8 cellular contexts compared by ENCODE assay signal in the genomic region with DNA sequence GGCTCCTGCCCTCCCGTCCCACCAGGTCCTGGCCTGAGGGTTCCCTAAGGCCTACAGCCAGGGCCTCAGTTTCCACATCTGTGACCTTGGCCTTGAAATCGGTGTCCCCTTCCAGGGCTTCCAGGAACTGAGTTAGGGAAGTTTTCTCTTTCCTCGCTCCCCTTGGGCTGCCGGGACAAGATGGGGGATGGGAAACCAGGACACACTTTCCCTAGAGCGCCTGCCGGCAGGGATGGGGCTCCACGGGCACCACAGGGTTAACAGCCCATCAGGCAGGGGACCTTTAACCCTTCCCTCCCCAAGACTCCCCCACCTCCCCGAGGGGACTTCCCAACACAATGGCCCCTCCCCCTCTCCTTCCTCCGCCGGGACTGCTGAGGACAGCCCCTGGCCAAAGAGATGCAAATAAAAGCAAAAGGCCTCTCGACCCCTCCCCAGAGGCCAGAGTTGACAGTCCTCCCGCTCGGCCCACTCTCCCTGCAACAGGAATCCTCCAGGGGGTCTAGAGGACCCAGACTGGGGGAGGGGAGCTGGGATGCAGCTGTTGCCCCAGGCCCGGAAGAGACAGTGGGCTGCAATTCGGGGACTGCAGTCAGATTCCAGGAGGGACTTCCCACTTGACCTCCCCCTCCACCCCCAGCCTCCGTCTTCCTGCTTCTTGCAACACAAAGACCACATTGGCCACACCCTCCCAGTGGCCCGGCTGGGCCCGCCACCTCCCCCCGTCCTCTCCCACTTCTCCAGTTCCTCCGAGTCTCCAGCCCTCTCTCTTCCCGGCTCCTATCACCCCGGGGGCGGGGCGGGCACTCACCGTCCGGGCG. TPM values are rescaled to one million over a fixed set of nuclear protein-coding genes. Genes with fewer than 3 reads are reported as not detected.
DNase-seq lines count a peak whose midpoint lies in the region; ATAC-seq, FAIRE-seq and TF ChIP-seq lines count a peak whose summit lies in the region.

No MANE protein-coding gene starts in this region.

- DNase-seq in DND-41 (no peak), HS-27A (ENCODE audit: low read depth) (peak; percentile 94), RWPE1 (ENCODE audit: low spot score) (peak; percentile 86), GM12878 (ENCODE audit: low read depth, low spot score) (peak; percentile 69), iPS DF 4.7 (ENCODE audit: extremely low read depth, low spot score) (peak; percentile 92), renal cortical epithelial cell (ENCODE audit: low read depth) (peak; percentile 88)

- in situ Hi-C loops in GM12878 (cut with MboI) = no loop called here

- H3K9me3 ChIP-seq in DND-41 (ENCODE audit: insufficient read depth, low read length, severe bottlenecking) (no peaks in the 10 kb centered on the region), GM12878 (replicated peaks; ENCODE audit: control insufficient read depth, insufficient read depth, low read length) (no peaks in the 10 kb centered on the region)

- no peaks in the 10 kb centered on the region for H3K79me2 ChIP-seq in DND-41 (ENCODE audit: insufficient read depth, low read length)
- peaks cover 28% of the 10 kb centered on the region for H3K79me2 ChIP-seq in GM12878 (ENCODE audit: control insufficient read depth, insufficient read depth, low read length)

- no peak for ATAC-seq in DND-41 (ENCODE audit: insufficient read depth, low read depth)
- peak; percentile 46 for ATAC-seq in GM12878
- no peak for ATAC-seq in esophagus mucosa
- ATAC-seq in GM21786 (IDR thresholded peaks at IDR 0.05; ENCODE audit: unreplicated experiment) = no peak

- RAD21 ChIA-PET in GM12878 (lab: Charles Lee; ENCODE audit: unreplicated experiment) = interaction anchor here (1.0 to 2.6 kb wide), 7 partner anchors 16 to 47 kb away, joined by 3 to 37 read pairs (median 6); partner anchors contain the start of gene CCDC9

- intact Hi-C loops in GM12878 (cut with micrococcal nuclease; ENCODE audit: unreplicated experiment) = loop anchor here (1.0 kb wide), 1 partner anchor 17 kb away; no protein-coding TSS in a partner anchor

- peak overlapping the region; percentile 77 for H3K4me2 ChIP-seq in DND-41 (ENCODE audit: insufficient read depth, low read length)
- peak overlapping the region; percentile 57 for H3K4me2 ChIP-seq in GM12878 (ENCODE audit: control insufficient read depth, insufficient read depth)

- peaks cover 65% of the 10 kb centered on the region for H3K4me1 ChIP-seq in DND-41 (ENCODE audit: insufficient read depth, low read length)
- H3K4me1 ChIP-seq in GM12878 (ENCODE audit: control insufficient read depth, insufficient read depth, low read length) = peaks cover 48% of the 10 kb centered on the region

- SMC1A ChIA-PET in GM12878 (lab: Charles Lee; ENCODE audit: uncharacterized antibody, unreplicated experiment) = interaction anchor here (1.9 to 5.0 kb wide), 3 partner anchors 17 to 114 kb away, joined by 3 to 46 read pairs (median 17); partner anchors contain the start of gene ZC3H4

- H2AFZ ChIP-seq in DND-41 (ENCODE audit: low read depth, low read length) = no peak overlapping the region
- peak overlapping the region; percentile 60 for H2AFZ ChIP-seq in GM12878 (ENCODE audit: control insufficient read depth, low read depth, low read length)

- POLR2A ChIA-PET in RWPE1 (lab: Yijun Ruan, JAX; ENCODE audit: low non-redundant PET) = interaction anchor here (0.6 to 2.0 kb wide), 3 partner anchors 16 to 620 kb away, joined by 4 to 18 read pairs (median 8); partner anchors contain the start of gene CCDC9
- POLR2A ChIA-PET in GM12878 (lab: Charles Lee) = interaction anchor here (0.6 to 3.5 kb wide), 9 partner anchors 16 to 355 kb away, joined by 3 to 36 read pairs (median 4); partner anchors contain the start of genes CCDC9, SAE1 and ZC3H4

- H3K9ac ChIP-seq in DND-41 (ENCODE audit: low read depth, low read length) = 0 out of 2 replicates have a peak overlapping the region, but pooled peaks have one; percentile 48
- peak overlapping the region; percentile 91 for H3K9ac ChIP-seq in GM12878 (ENCODE audit: control insufficient read depth, insufficient read depth, low read length)

- TF ChIP-seq CTCF in DND-41 (IDR thresholded peaks at IDR 0.05; ENCODE audit: borderline replicate concordance, extremely low read depth, low read length, poor library complexity, severe bottlenecking) = no peak
- TF ChIP-seq CTCF in RWPE1 (conservative IDR thresholded peaks at IDR 0.05; ENCODE audit: low read depth) = no peak
- no peak for TF ChIP-seq CTCF in GM12878 (IDR thresholded peaks at IDR 0.05 in 2 of 3, conservative IDR thresholded peaks at IDR 0.05 in 1 of 3; ENCODE audit: control insufficient read depth in 2 of 3, extremely low read depth in 1 of 3, insufficient read depth in 1 of 3, low read depth in 3 of 3, low read length in 3 of 3)

- no TSS peak for BruUV-seq in GM12878 (replicated peaks; lab: Mats Ljungman, UMichigan)

- H3K27me3 ChIP-seq in DND-41 (ENCODE audit: insufficient read depth, low read length, poor library complexity) (no peaks in the 10 kb centered on the region), GM12878 (replicated peaks in 1 of 2; ENCODE audit: control insufficient read depth in 2 of 2, insufficient read depth in 2 of 2, low read length in 1 of 2) (no peaks in the 10 kb centered on the region)

- CTCF ChIA-PET in RWPE1 (lab: Yijun Ruan, JAX) = interaction anchor here (0.6 to 1.8 kb wide), 4 partner anchors 10 to 126 kb away, joined by 3 to 11 read pairs (median 7); no protein-coding TSS in a partner anchor
- CTCF ChIA-PET in GM12878 (lab: Yijun Ruan, JAX) = interaction anchor here (4.7 to 6.1 kb wide), 2 partner anchors 17 kb away, joined by 50 to 55 read pairs; no protein-coding TSS in a partner anchor

- H3K27ac ChIP-seq in DND-41 (ENCODE audit: low read length) = no peak overlapping the region; the same call in 1 of the 2 replicates
- peak overlapping the region; percentile 99 for H3K27ac ChIP-seq in RWPE1
- H3K27ac ChIP-seq in GM12878 (ENCODE audit: control insufficient read depth, insufficient read depth) = peak overlapping the region; percentile 78

- WGBS in GM12878 (ENCODE audit: insufficient coverage, insufficient replicate concordance, low lambda C conversion rate, missing lambda C conversion rate) = 2% methylated on average over 24 of the region's 27 CpGs

- H3K36me3 ChIP-seq in DND-41 (ENCODE audit: insufficient read depth, low read length) (no peaks in the 10 kb centered on the region), GM12878 (ENCODE audit: control insufficient read depth in 2 of 2, insufficient read depth in 2 of 2, low read length in 1 of 2) (peaks cover 0 to 6% of the 10 kb centered on the region in 2 experiments; a peak in 2 of 4 replicates)

- TF ChIP-seq RAD21 in GM12878 (IDR thresholded peaks at IDR 0.05; ENCODE audit: insufficient read depth, low read depth, low read length) = no peak

- H4K20me1 ChIP-seq in DND-41 (ENCODE audit: insufficient read depth, low read length) (peaks cover 32% of the 10 kb centered on the region), GM12878 (ENCODE audit: control insufficient read depth, insufficient read depth) (no peaks in the 10 kb centered on the region)

- peak; percentile 57 for TF ChIP-seq POLR2A in GM12878 (IDR thresholded peaks at IDR 0.05; ENCODE audit: low read depth, low read length)

- TF ChIP-seq EP300 in GM12878 (IDR thresholded peaks at IDR 0.05; ENCODE audit: borderline replicate concordance in 1 of 2, control insufficient read depth in 1 of 2, low read depth in 2 of 2, low read length in 2 of 2) = peak; percentile 28 to 42; a peak in 1 of 4 replicates

- peak; percentile 61 for FAIRE-seq in GM12878 (lab: Jason Lieb, UNC)

- H3K4me3 ChIP-seq in DND-41 (ENCODE audit: low read depth in 1 of 2, low read length in 2 of 2) (peak overlapping the region in 1 of 2 experiments; percentile 47; a peak in 1 of 4 replicates), GM12878 (peak overlapping the region; percentile 91)

RNA-seq across cellular contexts. Expression of gene BBC3, which starts 3.4 kb away (rescaled TPM):
- 12.0 and 13.5 TPM in 2 replicates for total RNA-seq in GM12878 (2013; cell fraction: nucleolus; rRNA removed)
- total RNA-seq in GM12878 (2014; rRNA removed) = 14.0 and 15.2 TPM in 2 replicates
- total RNA-seq in GM12878 (2014; rRNA removed; fragmentation: Illumina TruSeq; extraction: Trizol) = 6.2 and 6.5 TPM in 2 replicates
- total RNA-seq in GM12878 (2021) = 17.9 and 18.1 TPM in 2 replicates
- polyA plus RNA-seq in GM12878 (2011; ENCODE audit: low read depth) = 2.0 TPM
- 5.2 and 7.6 TPM in 2 replicates for polyA plus RNA-seq in GM12878 (2011; rRNA removed)
- polyA plus RNA-seq in GM12878 (2011; cell fraction: cytosol; rRNA removed) = 11.6 and 16.6 TPM in 2 replicates
- polyA plus RNA-seq in GM12878 (2011; cell fraction: nucleus; rRNA removed) = 17.5 and 18.4 TPM in 2 replicates
- 13.0 and 15.8 TPM in 2 replicates for polyA plus RNA-seq in GM12878 (2012)
- 0.24 and 2.2 TPM in 2 replicates for polyA plus RNA-seq in GM12878 (2014; fragmentation: Illumina TruSeq; extraction: Trizol)
- polyA plus RNA-seq in GM12878 (2014; fragmentation: Nextera tagmentation; extraction: Ambion mirVana) = under 1 TPM; 0.10 to 0.27 TPM
- 17.2 and 21.2 TPM in 2 replicates for polyA plus RNA-seq in GM12878 (2014; rRNA removed)
- polyA plus RNA-seq in GM12878 (2016; fragmentation: Nextera tagmentation; extraction: Ambion mirVana) = 1 to 10 TPM; 7.5 to 7.8 TPM
- polyA minus RNA-seq in GM12878 (2011; rRNA and poly(A)+ RNA removed) = 4.2 and 8.8 TPM in 2 replicates
- polyA minus RNA-seq in GM12878 (2011; cell fraction: cytosol; rRNA and poly(A)+ RNA removed) = 7.2 and 9.5 TPM in 2 replicates
- 5.4 and 8.3 TPM in 2 replicates for polyA minus RNA-seq in GM12878 (2011; cell fraction: nucleus; rRNA and poly(A)+ RNA removed)
- 21.1 and 29.7 TPM in 2 replicates for total RNA-seq in renal cortical epithelial cell
- 1.6 TPM for total RNA-seq in esophagus mucosa

RNA-seq across cellular contexts. Expression of gene CCDC9, which starts 28.8 kb away (rescaled TPM):
- total RNA-seq in GM12878 (2013; cell fraction: nucleolus; rRNA removed) = 10.2 and 14.9 TPM in 2 replicates
- total RNA-seq in GM12878 (2014; rRNA removed) (6.4 and 7.1 TPM in 2 replicates), GM12878 (2014; rRNA removed; fragmentation: Illumina TruSeq; extraction: Trizol) (2.9 and 4.9 TPM in 2 replicates), GM12878 (2021) (16.7 and 17.5 TPM in 2 replicates), renal cortical epithelial cell (4.0 and 9.8 TPM in 2 replicates), esophagus mucosa (14.6 TPM)
- polyA plus RNA-seq in GM12878 (2011; ENCODE audit: low read depth) = 5.3 TPM
- polyA plus RNA-seq in GM12878 (2011; rRNA removed) (3.3 and 3.9 TPM in 2 replicates), GM12878 (2014; fragmentation: Illumina TruSeq; extraction: Trizol) (1.7 and 7.7 TPM in 2 replicates), GM12878 (2014; fragmentation: Nextera tagmentation; extraction: Ambion mirVana) (under 1 TPM in 1 of 2 experiments, not detected in 1; 0.18 TPM), GM12878 (2014; rRNA removed) (10.1 and 13.2 TPM in 2 replicates), GM12878 (2016; fragmentation: Nextera tagmentation; extraction: Ambion mirVana) (1 to 10 TPM; 6.9 to 9.1 TPM)
- polyA plus RNA-seq in GM12878 (2011; cell fraction: cytosol; rRNA removed) = 4.2 and 4.4 TPM in 2 replicates
- polyA plus RNA-seq in GM12878 (2011; cell fraction: nucleus; rRNA removed) = 5.0 and 13.4 TPM in 2 replicates
- polyA plus RNA-seq in GM12878 (2012) = 13.9 and 24.3 TPM in 2 replicates
- polyA minus RNA-seq in GM12878 (2011; rRNA and poly(A)+ RNA removed) = 3.0 and 4.8 TPM in 2 replicates
- polyA minus RNA-seq in GM12878 (2011; cell fraction: cytosol; rRNA and poly(A)+ RNA removed) = 1.2 and 1.6 TPM in 2 replicates
- 2.0 and 2.3 TPM in 2 replicates for polyA minus RNA-seq in GM12878 (2011; cell fraction: nucleus; rRNA and poly(A)+ RNA removed)

RNA-seq across cellular contexts. Expression of gene INAFM1, which starts 47.1 kb away (rescaled TPM):
- total RNA-seq in GM12878 (2013; cell fraction: nucleolus; rRNA removed) = 1.2 and 2.7 TPM in 2 replicates
- total RNA-seq in GM12878 (2014; rRNA removed) = 2.0 and 2.1 TPM in 2 replicates
- 0.51 and 0.63 TPM in 2 replicates for total RNA-seq in GM12878 (2014; rRNA removed; fragmentation: Illumina TruSeq; extraction: Trizol)
- 6.1 and 6.8 TPM in 2 replicates for total RNA-seq in GM12878 (2021)
- polyA plus RNA-seq in GM12878 (2011; ENCODE audit: low read depth) = 0.46 TPM
- 0.40 and 0.86 TPM in 2 replicates for polyA plus RNA-seq in GM12878 (2011; rRNA removed)
- 1.2 and 1.5 TPM in 2 replicates for polyA plus RNA-seq in GM12878 (2011; cell fraction: cytosol; rRNA removed)
- 4.8 and 6.7 TPM in 2 replicates for polyA plus RNA-seq in GM12878 (2011; cell fraction: nucleus; rRNA removed)
- 3.8 and 5.8 TPM in 2 replicates for polyA plus RNA-seq in GM12878 (2012)
- polyA plus RNA-seq in GM12878 (2014; fragmentation: Illumina TruSeq; extraction: Trizol) = 0.30 and 0.57 TPM in 2 replicates
- polyA plus RNA-seq in GM12878 (2014; fragmentation: Nextera tagmentation; extraction: Ambion mirVana) = under 1 TPM in 1 of 2 experiments, not detected in 1; 0.58 TPM
- 4.5 and 4.8 TPM in 2 replicates for polyA plus RNA-seq in GM12878 (2014; rRNA removed)
- polyA plus RNA-seq in GM12878 (2016; fragmentation: Nextera tagmentation; extraction: Ambion mirVana) = 1 to 10 TPM; 1.1 to 1.4 TPM
- 0.57 TPM in 1 of 2 replicates, not detected in the other for polyA minus RNA-seq in GM12878 (2011; rRNA and poly(A)+ RNA removed)
- 0.94 TPM in 1 of 2 replicates, not detected in the other for polyA minus RNA-seq in GM12878 (2011; cell fraction: cytosol; rRNA and poly(A)+ RNA removed)
- polyA minus RNA-seq in GM12878 (2011; cell fraction: nucleus; rRNA and poly(A)+ RNA removed) = 1.5 and 2.1 TPM in 2 replicates
- total RNA-seq in renal cortical epithelial cell = 1.4 and 1.8 TPM in 2 replicates
- total RNA-seq in esophagus mucosa = 7.3 TPM
